Comparison of ENCODE assay signal across 18 cellular contexts in genomic region chr1:215900684-215901083, GRCh38.
A peak's percentile ranks its signal among the peaks of the same experiment; 100 is the strongest.
DNase-seq lines count a peak whose midpoint lies in the region.
"Had no signal": no experiment of that assay in that cellular context is flagged by ENCODE, and none has a peak within 500 bp of the region (broad histone marks: within the 10 kb centered on the region; RNA-seq: fewer than 3 reads in every experiment).

No MANE protein-coding gene starts in this region.

- DNase-seq in DMS 273 (lab: John Stamatoyannopoulos, UW; ENCODE audit: unreplicated experiment) (peak; percentile 86), NCI-H1694 (lab: John Stamatoyannopoulos, UW) (peak; percentile 58), NCI-H524 (lab: John Stamatoyannopoulos, UW) (peak; percentile 55 to 83), cerebellum (ENCODE audit: low spot score) (peak; percentile 33), NOMO-1 (lab: John Stamatoyannopoulos, UW; ENCODE audit: unreplicated experiment in 2 of 2) (no peak), kidney tubule cell (ENCODE audit: low spot score) (no peak)
- DNase-seq in NK-92 treated with Interleukin-12 subunit alpha and Interleukin-12 subunit beta, amount 100 ng/mL, for 24 hours (lab: John Stamatoyannopoulos, UW) = no peak
- DNase-seq: Calu3; CD8-positive, alpha-beta memory T cell; GM23248; H7; Kasumi-1; NCI-H146; NCI-H2029 treated with DMSO at 0.1 percent for 48 hours; NCI-H226; SHP77; T-helper 17 cell; T1000 had no signal

Comparison
In these comparisons a context has a peak if more than half of its experiments do, and no peak if none do; other contexts are left out.
1. DNase-seq: peak in DMS 273 (single experiment), NCI-H1694 (single experiment), NCI-H524 (2 of 2) and cerebellum (single experiment); none in NK-92 treated with Interleukin-12 subunit alpha and Interleukin-12 subunit beta, amount 100 ng/mL, for 24 hours (single experiment), NOMO-1 (0 of 2) and kidney tubule cell (single experiment).